26 cellular contexts compared by ENCODE assay signal in the genomic region with DNA sequence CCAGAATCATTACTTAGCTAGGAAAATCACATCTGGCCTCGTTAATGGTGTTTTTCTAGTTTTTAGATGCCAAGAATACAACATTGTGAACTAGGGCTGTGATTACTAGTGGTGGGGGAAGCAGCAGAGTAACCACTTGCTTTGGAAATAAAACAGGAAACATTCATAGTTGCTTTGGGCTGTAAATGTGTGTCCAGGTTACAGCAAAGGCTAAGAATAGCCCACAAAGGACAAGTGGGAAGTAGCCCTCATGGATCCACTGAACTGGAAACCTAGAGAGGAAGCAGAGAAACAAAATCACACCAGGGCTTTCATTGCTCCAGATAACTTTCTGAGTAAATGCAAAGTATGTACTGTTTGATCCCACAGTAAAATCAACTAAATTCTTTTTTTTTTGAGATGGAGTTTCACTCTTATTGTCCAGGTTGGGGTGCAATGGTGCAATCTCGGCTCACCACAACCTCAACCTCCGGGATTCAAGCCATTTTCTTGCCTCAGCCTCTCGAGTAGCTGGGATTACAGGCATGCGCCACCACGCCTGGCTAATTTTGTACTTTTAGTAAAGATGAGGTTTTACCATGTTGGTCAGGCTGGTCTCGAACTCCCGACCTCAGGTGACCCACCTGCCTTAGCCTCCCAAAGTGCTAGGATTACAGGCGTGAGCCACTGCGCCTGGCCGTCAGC. TPM values are rescaled to one million over a fixed set of nuclear protein-coding genes. Genes with fewer than 3 reads are reported as not detected.
A peak's percentile ranks its signal among the peaks of the same experiment; 100 is the strongest.
DNase-seq lines count a peak whose midpoint lies in the region; ATAC-seq and TF ChIP-seq lines count a peak whose summit lies in the region.
"Had no signal": no experiment of that assay in that cellular context is flagged by ENCODE, and none has a peak within 500 bp of the region (broad histone marks: within the 10 kb centered on the region; RNA-seq: fewer than 3 reads in every experiment).

No MANE protein-coding gene starts in this region.

- no peak overlapping the region for H3K4ac ChIP-seq in neuronal stem cell (ENCODE audit: low read length)

- no peak overlapping the region for H3K23ac ChIP-seq in neuronal stem cell (ENCODE audit: low read depth, low read length, poor library complexity)

- DNase-seq in right cardiac atrium (no peak), Right ventricle myocardium inferior (ENCODE audit: missing footprints) (no peak), SK-N-MC (ENCODE audit: low read depth, low spot score) (no peak), left kidney (ENCODE audit: low read depth, low spot score) (peak; percentile 18), thyroid gland (peak; percentile 59 to 63), GM03348 (ENCODE audit: low spot score) (no peak), neuronal stem cell (ENCODE audit: low spot score) (no peak)
- DNase-seq: ACHN; activated CD4-positive, alpha-beta T cell treated with anti-CD3 and anti-CD28 coated beads for 1 hour; activated CD8-positive, alpha-beta T cell treated with anti-CD3 and anti-CD28 coated beads for 36 hours; aorta; BE2C; caudate nucleus; cortex of kidney; DND-41; endodermal cell; KG1; left ventricle myocardium superior; MV-4-11; naive thymus-derived CD4-positive, alpha-beta T cell; NCI-H69; RPMI8226; upper lobe of left lung had no signal

- no peak overlapping the region for H3K18ac ChIP-seq in neuronal stem cell (ENCODE audit: low read length)

- TF ChIP-seq POLR2A in thyroid gland (IDR thresholded peaks at IDR 0.05): no peak

- H3K4me1 ChIP-seq in right cardiac atrium (ENCODE audit: control insufficient read depth, insufficient read depth, low read length) (no peaks in the 10 kb centered on the region), thyroid gland (peaks cover 5 to 20% of the 10 kb centered on the region in 2 donors), neuronal stem cell (ENCODE audit: control insufficient read depth in 2 of 2, insufficient read depth in 1 of 2, low read depth in 1 of 2, low read length in 2 of 2) (no peaks in the 10 kb centered on the region)
- H3K4me1 ChIP-seq: BE2C, HAP-1, upper lobe of left lung had no signal

- H3K27me3 ChIP-seq in right cardiac atrium (ENCODE audit: control insufficient read depth, insufficient read depth) (no peaks in the 10 kb centered on the region), thyroid gland (no peaks in the 10 kb centered on the region), neuronal stem cell (ENCODE audit: control insufficient read depth in 3 of 3, insufficient read depth in 3 of 3, low read depth in 1 of 3, low read length in 3 of 3) (no peaks in the 10 kb centered on the region)
- H3K27me3 ChIP-seq: BE2C, upper lobe of left lung had no signal

- no peak overlapping the region for H4K8ac ChIP-seq in neuronal stem cell (ENCODE audit: low read depth, low read length)

- no peak overlapping the region for H2BK5ac ChIP-seq in neuronal stem cell (ENCODE audit: low read length)

- intact Hi-C loops in right cardiac atrium (cut with DNase I) (no loop called here), Right ventricle myocardium inferior (cut with DNase I) (no loop called here), thyroid gland (cut with DNase I) (no loop called here)

- H3K36me3 ChIP-seq in SK-N-MC (ENCODE audit: insufficient read depth, low read length) (no peaks in the 10 kb centered on the region), thyroid gland (no peaks in the 10 kb centered on the region), neuronal stem cell (replicated peaks in 1 of 2; ENCODE audit: control insufficient read depth in 2 of 2, insufficient read depth in 2 of 2, low read length in 2 of 2) (no peaks in the 10 kb centered on the region)
- H3K36me3 ChIP-seq: BE2C, HAP-1, upper lobe of left lung had no signal

- no peak overlapping the region for H3K14ac ChIP-seq in neuronal stem cell (ENCODE audit: low read length)

- no peak for TF ChIP-seq CTCF in thyroid gland (IDR thresholded peaks at IDR 0.05)

- H2AK5ac ChIP-seq in neuronal stem cell (ENCODE audit: low read depth, low read length): no peak overlapping the region

- peaks cover 2% of the 10 kb centered on the region for H3K9me3 ChIP-seq in right cardiac atrium (ENCODE audit: control insufficient read depth, low read length)
- H3K9me3 ChIP-seq in SK-N-MC (ENCODE audit: low read depth, low read length): no peaks in the 10 kb centered on the region
- H3K9me3 ChIP-seq in thyroid gland: no peaks in the 10 kb centered on the region
- no peaks in the 10 kb centered on the region for H3K9me3 ChIP-seq in neuronal stem cell (replicated peaks in 1 of 2; ENCODE audit: control insufficient read depth in 2 of 2, insufficient read depth in 1 of 2, low read depth in 1 of 2, low read length in 2 of 2)
- H3K9me3 ChIP-seq: BE2C, HAP-1, upper lobe of left lung had no signal

- no peak overlapping the region for H3K4me2 ChIP-seq in neuronal stem cell (ENCODE audit: insufficient read depth, low read length, poor library complexity, severe bottlenecking)

- no peak overlapping the region for H2BK15ac ChIP-seq in neuronal stem cell (ENCODE audit: low read length)

- H3K9ac ChIP-seq in SK-N-MC (ENCODE audit: insufficient read length) (no peak overlapping the region), neuronal stem cell (ENCODE audit: low read depth, low read length, poor library complexity) (no peak overlapping the region)

- ATAC-seq in right cardiac atrium: peak; percentile 21 to 47
- ATAC-seq in Right ventricle myocardium inferior: no peak
- ATAC-seq in GM19452 (IDR thresholded peaks at IDR 0.05; ENCODE audit: unreplicated experiment): no peak
- ATAC-seq: activated CD8-positive, alpha-beta T cell treated with anti-CD3 and anti-CD28 coated beads for 36 hours; naive thymus-derived CD4-positive, alpha-beta T cell had no signal

- no peak overlapping the region for H2BK12ac ChIP-seq in neuronal stem cell (ENCODE audit: low read length)

- no peak overlapping the region for H2AFZ ChIP-seq in neuronal stem cell (ENCODE audit: low read length)

- no peak overlapping the region for H2BK120ac ChIP-seq in neuronal stem cell (ENCODE audit: low read depth, low read length)

- H3K27ac ChIP-seq in right cardiac atrium (ENCODE audit: low read length) (no peak overlapping the region), SK-N-MC (peak overlapping the region; percentile 22; the same call in 1 of the 2 replicates), thyroid gland (peak overlapping the region; percentile 62 to 81 (median 71)), neuronal stem cell (replicated peaks; ENCODE audit: low read length) (no peak overlapping the region)
- H3K27ac ChIP-seq: upper lobe of left lung had no signal

- no peaks in the 10 kb centered on the region for H3K79me1 ChIP-seq in neuronal stem cell (ENCODE audit: low read depth, low read length)

- 86% methylated on average over 11 of the region's 11 CpGs for WGBS in right cardiac atrium
- whole genome bisulfite sequencing in thyroid gland, 2 donors: 47 to 57% methylated on average over 11 of the region's 11 CpGs
- WGBS in neuronal stem cell (ENCODE audit: extremely low coverage in 2 of 2, insufficient read length in 2 of 2, insufficient replicate concordance in 1 of 2), 2 donors: no CpG with 5 or more reads among the region's 11 CpGs

- no peak overlapping the region for H3K4me3 ChIP-seq in right cardiac atrium (ENCODE audit: low read length)
- H3K4me3 ChIP-seq in SK-N-MC: no peak overlapping the region
- no peak overlapping the region for H3K4me3 ChIP-seq in thyroid gland (replicated peaks in 1 of 3)
- no peak overlapping the region for H3K4me3 ChIP-seq in neuronal stem cell (ENCODE audit: low read length in 2 of 2)
- H3K4me3 ChIP-seq: HAP-1, upper lobe of left lung had no signal

- no peak overlapping the region for H4K91ac ChIP-seq in neuronal stem cell (ENCODE audit: low read depth, low read length, poor library complexity)

RNA-seq across cellular contexts. Expression of a gene that starts 56.2 kb away (rescaled TPM):
- total RNA-seq in right cardiac atrium (under 1 TPM in 1 of 4 donors, not detected in 3; 0.03 TPM), Right ventricle myocardium inferior (0.08 TPM), thyroid gland (1 to 10 TPM; 1.1 to 4.3 (median 2.6) TPM)
- 0.02 TPM for polyA plus RNA-seq in right cardiac atrium
- polyA plus RNA-seq in neuronal stem cell (2013, experiment 1 of 2): 0.45 TPM
- 0.43 TPM for polyA plus RNA-seq in neuronal stem cell (2013, experiment 2 of 2)
- total RNA-seq: endodermal cell, left ventricle myocardium superior, SK-MEL-5 had no signal
- polyA plus RNA-seq: naive thymus-derived CD4-positive, alpha-beta T cell had no signal

Comparison
In these comparisons a context has a peak if more than half of its experiments do, and no peak if none do; other contexts are left out.
1. ATAC-seq: peak in right cardiac atrium (2 of 2); none in Right ventricle myocardium inferior (single experiment) and GM19452 (single experiment).
2. DNase-seq: peak in left kidney (single experiment) and thyroid gland (2 of 2); none in right cardiac atrium (0 of 3), Right ventricle myocardium inferior (single experiment), SK-N-MC (single experiment), GM03348 (single experiment) and neuronal stem cell (single experiment).
3. H3K27ac ChIP-seq: peak in SK-N-MC (single experiment) and thyroid gland (3 of 3); none in right cardiac atrium (single experiment) and neuronal stem cell (single experiment).